Comparison of ENCODE assay signal across 28 cellular contexts in genomic region chr1:192802406-192802805, GRCh38.
"Had no signal": no experiment of that assay in that cellular context is flagged by ENCODE, and none has a peak within 500 bp of the region (broad histone marks: within the 10 kb centered on the region; RNA-seq: fewer than 3 reads in every experiment).

No MANE protein-coding gene starts in this region.

- H3K36me3 ChIP-seq: esophagus muscularis mucosa, gastrocnemius medialis, WERI-Rb-1 had no signal

- H3K4me1 ChIP-seq: body of pancreas had no signal

- H3K27me3 Mint-ChIP-seq: activated naive CD8-positive, alpha-beta T cell; activated T-helper 17 cell treated with anti-CD3 and anti-CD28 coated beads, Interleukin-2, amount 50 U/mL, for 72 hours; effector memory CD8-positive, alpha-beta T cell had no signal

- H3K9me3 ChIP-seq: body of pancreas, esophagus muscularis mucosa, gastrocnemius medialis had no signal

- ATAC-seq: activated CD4-positive, CD25-positive, alpha-beta regulatory T cell treated with anti-CD3 and anti-CD28 coated beads, Interleukin-2, amount 50 U/mL, for 24 hours; activated CD8-positive, alpha-beta T cell treated with anti-CD3 and anti-CD28 coated beads for 36 hours; activated T-cell treated with anti-CD3 and anti-CD28 coated beads, Interleukin-2, amount 50 U/mL, for 4 hours; activated T-helper 17 cell treated with anti-CD3 and anti-CD28 coated beads, Interleukin-2, amount 50 U/mL, for 72 hours; body of pancreas; effector memory CD8-positive, alpha-beta T cell; foreskin keratinocyte; gastrocnemius medialis had no signal

- H3K4me3 ChIP-seq: body of pancreas, esophagus muscularis mucosa, gastrocnemius medialis had no signal

- H3K4me3 Mint-ChIP-seq: activated B cell treated with CpG ODN at 0.5 μM for 24 hours; activated CD8-positive, alpha-beta T cell treated with anti-CD3 and anti-CD28 coated beads for 36 hours; activated naive CD8-positive, alpha-beta T cell; activated T-cell treated with anti-CD3 and anti-CD28 coated beads, Interleukin-2, amount 50 U/mL, for 4 hours; activated T-helper 17 cell treated with anti-CD3 and anti-CD28 coated beads, Interleukin-2, amount 50 U/mL, for 72 hours; effector memory CD8-positive, alpha-beta T cell had no signal

- H3K27me3 ChIP-seq: body of pancreas, esophagus muscularis mucosa, foreskin keratinocyte, gastrocnemius medialis had no signal

- H3K9me3 Mint-ChIP-seq: activated B cell treated with CpG ODN at 0.5 μM for 24 hours; activated CD8-positive, alpha-beta T cell treated with anti-CD3 and anti-CD28 coated beads for 36 hours; activated T-cell treated with anti-CD3 and anti-CD28 coated beads, Interleukin-2, amount 50 U/mL, for 4 hours; activated T-helper 17 cell treated with anti-CD3 and anti-CD28 coated beads, Interleukin-2, amount 50 U/mL, for 72 hours; effector memory CD8-positive, alpha-beta T cell had no signal

- H3K27ac Mint-ChIP-seq: activated B cell treated with CpG ODN at 0.5 μM for 24 hours; activated CD8-positive, alpha-beta T cell treated with anti-CD3 and anti-CD28 coated beads for 36 hours; activated naive CD8-positive, alpha-beta T cell; activated T-helper 17 cell treated with anti-CD3 and anti-CD28 coated beads, Interleukin-2, amount 50 U/mL, for 72 hours; effector memory CD8-positive, alpha-beta T cell had no signal

- DNase-seq: activated B cell treated with CpG ODN at 0.5 μM for 24 hours; activated CD4-positive, alpha-beta T cell treated with anti-CD3 and anti-CD28 coated beads for 48 hours; activated CD4-positive, alpha-beta T cell treated with anti-CD3 and anti-CD28 coated beads, Interleukin-2, amount 50 U/mL, for 1 hour; activated CD4-positive, alpha-beta T cell treated with anti-CD3 and anti-CD28 coated beads, Interleukin-2, amount 50 U/mL, for 48 hours; activated CD8-positive, alpha-beta memory T cell treated with anti-CD3 and anti-CD28 coated beads for 24 hours; activated CD8-positive, alpha-beta T cell treated with anti-CD3 and anti-CD28 coated beads for 36 hours; activated effector memory CD4-positive, alpha-beta T cell treated with Interleukin-2 at 50 U/mL for 16 hours; activated gamma-delta T cell treated with Interleukin-2 at 50 U/mL for 16 hours; activated naive CD4-positive, alpha-beta T cell treated with anti-CD3 and anti-CD28 coated beads, Interleukin-2, amount 50 U/mL, for 16 hours; activated naive CD4-positive, alpha-beta T cell treated with Interleukin-2 at 50 U/mL for 16 hours; activated T-cell treated with anti-CD3 and anti-CD28 coated beads, Interleukin-2, amount 50 U/mL, for 4 hours; amygdala; aorta; body of pancreas; cortex of kidney; dermis blood vessel endothelial cell; effector CD4-positive, alpha-beta T cell; effector memory CD8-positive, alpha-beta T cell; erythroblast; foreskin keratinocyte; gastrocnemius medialis; glutamatergic neuron; T-helper 2 cell; WERI-Rb-1 had no signal

- H3K36me3 Mint-ChIP-seq: activated naive CD8-positive, alpha-beta T cell had no signal

- H3K27ac ChIP-seq: body of pancreas, esophagus muscularis mucosa, foreskin keratinocyte, gastrocnemius medialis, WERI-Rb-1 had no signal
